ENCODE assay signal across 8 cellular contexts in genomic region chr3:47782538-47783308, GRCh38. TPM values are rescaled to one million over a fixed set of nuclear protein-coding genes. Genes with fewer than 3 reads are reported as not detected.
DNase-seq lines count a peak whose midpoint lies in the region; TF ChIP-seq lines count a peak whose summit lies in the region.

No MANE protein-coding gene starts in this region.

- peaks cover 2% of the 10 kb centered on the region for H3K36me3 Mint-ChIP-seq in progenitor cell of endocrine pancreas (ENCODE audit: insufficient read depth)

- intact Hi-C loops in OCI-LY7 (cut with micrococcal nuclease; ENCODE audit: unreplicated experiment), result loop anchor here (5.0 kb wide), 1 partner anchor 520 kb away; the partner anchor contains the start of gene NME6

- CTCF ChIA-PET in OCI-LY7 (lab: Charles Lee; ENCODE audit: unreplicated experiment), result no interaction called here

- H3K4me1 Mint-ChIP-seq in progenitor cell of endocrine pancreas (ENCODE audit: low read depth), result peaks cover 15% of the 10 kb centered on the region

- H2AFZ ChIP-seq in OCI-LY7 (ENCODE audit: low read length), result peak overlapping the region; percentile 38

- peaks cover 22% of the 10 kb centered on the region for H3K36me3 ChIP-seq in OCI-LY7 (ENCODE audit: insufficient read depth, low read length)

- H3K4me3 ChIP-seq in OCI-LY7 (ENCODE audit: low read depth, low read length, poor library complexity, severe bottlenecking), result peak overlapping the region; percentile 96
- peak overlapping the region; percentile 92 for H3K4me3 ChIP-seq in epithelial cell of proximal tubule (ENCODE audit: low read depth, low read length)

- peak overlapping the region; percentile 86 for H3K4me3 Mint-ChIP-seq in progenitor cell of endocrine pancreas (ENCODE audit: low read depth)

- POLR2A ChIA-PET in OCI-LY7 (lab: Charles Lee), result interaction anchor here (0.6 to 0.9 kb wide), 4 partner anchors 39 to 402 kb away, joined by 3 to 4 read pairs (median 3); no protein-coding TSS in a partner anchor

- no peaks in the 10 kb centered on the region for H3K9me3 Mint-ChIP-seq in progenitor cell of endocrine pancreas (ENCODE audit: low read depth)

- H4K20me1 ChIP-seq in OCI-LY7 (ENCODE audit: insufficient read depth, low read length), result peaks cover 11% of the 10 kb centered on the region; the same call in 1 of the 2 replicates

- peak overlapping the region; percentile 99 for H3K27ac Mint-ChIP-seq in progenitor cell of endocrine pancreas

- peaks cover 46% of the 10 kb centered on the region for H3K79me2 ChIP-seq in OCI-LY7 (ENCODE audit: insufficient read depth, low read depth, low read length)

- DNase-seq in OCI-LY7 (ENCODE audit: low spot score) (peak; percentile 65), epithelial cell of proximal tubule (ENCODE audit: low read depth) (no peak), progenitor cell of endocrine pancreas (ENCODE audit: low spot score, unreplicated experiment) (no peak), NCI-H82 treated with DMSO at 0.1 percent for 48 hours (lab: John Stamatoyannopoulos, UW; ENCODE audit: unreplicated experiment) (no peak), NCI-H128 (lab: John Stamatoyannopoulos, UW; ENCODE audit: unreplicated experiment) (no peak), NCI-H524 treated with DMSO at 0.1 percent for 48 hours (lab: John Stamatoyannopoulos, UW) (no peak), GDM1 (lab: John Stamatoyannopoulos, UW) (no peak)

- no peaks in the 10 kb centered on the region for H3K9me3 ChIP-seq in OCI-LY7 (ENCODE audit: low read length)

- H3K4me1 ChIP-seq in OCI-LY7 (ENCODE audit: insufficient read depth, low read length, poor library complexity, severe bottlenecking), result peaks cover 38% of the 10 kb centered on the region

- peak; percentile 22 for TF ChIP-seq POLR2A in GM18951 (IDR thresholded peaks at IDR 0.05; ENCODE audit: extremely low read depth, insufficient read depth, insufficient read length)

- BruUV-seq in OCI-LY7 (replicated peaks; lab: Mats Ljungman, UMichigan), result no TSS peak

- no peaks in the 10 kb centered on the region for H3K9me2 ChIP-seq in OCI-LY7 (ENCODE audit: insufficient read depth, low read length)

- in situ Hi-C loops in GM18951 (cut with MboI; ENCODE audit: low sequenced_read_pairs, unreplicated experiment), result no loop called here

- peak overlapping the region; percentile 88 for H3K27ac ChIP-seq in OCI-LY7 (ENCODE audit: low read depth, low read length, poor library complexity, severe bottlenecking)

- H3K27me3 Mint-ChIP-seq in progenitor cell of endocrine pancreas, result no peaks in the 10 kb centered on the region

- peak overlapping the region; percentile 97 for H3K4me2 ChIP-seq in OCI-LY7 (ENCODE audit: low read length)

- TF ChIP-seq CTCF in OCI-LY7 (conservative IDR thresholded peaks at IDR 0.05; ENCODE audit: low read length), result no peak
- TF ChIP-seq CTCF in epithelial cell of proximal tubule (conservative IDR thresholded peaks at IDR 0.05; ENCODE audit: low read depth, low read length), result no peak
- TF ChIP-seq CTCF in progenitor cell of endocrine pancreas (IDR thresholded peaks at IDR 0.05; ENCODE audit: unreplicated experiment), result no peak

RNA-seq across cellular contexts. Expression of gene SMARCC1, which starts 1.0 kb away (rescaled TPM):
- total RNA-seq in OCI-LY7 (2014; rRNA removed; shearing (Covaris generic)), result 70.5 and 83.2 TPM in 2 replicates
- 176 and 182 TPM in 2 replicates for total RNA-seq in OCI-LY7 (2022)
- 73.4 and 76.7 TPM in 2 replicates for total RNA-seq in epithelial cell of proximal tubule
- 250 and 257 TPM in 2 replicates for total RNA-seq in progenitor cell of endocrine pancreas

RNA-seq across cellular contexts. Expression of gene DHX30, which starts 20.2 kb away (rescaled TPM):
- 93.0 and 102 TPM in 2 replicates for total RNA-seq in OCI-LY7 (2014; rRNA removed; shearing (Covaris generic))
- total RNA-seq in OCI-LY7 (2022), result 96.6 and 104 TPM in 2 replicates
- 64.1 and 102 TPM in 2 replicates for total RNA-seq in epithelial cell of proximal tubule
- total RNA-seq in progenitor cell of endocrine pancreas, result 115 and 130 TPM in 2 replicates
